In genomic region chr2:231457101-231457500, GRCh38 we compare ENCODE assay signal across 22 cellular contexts. TPM values are rescaled to one million over a fixed set of nuclear protein-coding genes. Genes with fewer than 3 reads are reported as not detected.
A peak's percentile ranks its signal among the peaks of the same experiment; 100 is the strongest.
DNase-seq lines count a peak whose midpoint lies in the region; ATAC-seq and TF ChIP-seq lines count a peak whose summit lies in the region.
"Had no signal": no experiment of that assay in that cellular context is flagged by ENCODE, and none has a peak within 500 bp of the region (broad histone marks: within the 10 kb centered on the region; RNA-seq: fewer than 3 reads in every experiment).

No MANE protein-coding gene starts in this region.

- H3K36me3 ChIP-seq in GM23338 (ENCODE audit: insufficient read depth): peaks cover 79% of the 10 kb centered on the region
- peaks cover 56% of the 10 kb centered on the region in 2 donors for H3K36me3 ChIP-seq in lung (ENCODE audit: control insufficient read depth in 2 of 2, insufficient read depth in 2 of 2, low read length in 2 of 2)
- H3K36me3 ChIP-seq in prostate gland: peaks cover 39 to 61% of the 10 kb centered on the region in 2 donors

- H3K4me1 Mint-ChIP-seq in activated CD4-positive, alpha-beta T cell treated with anti-CD3 and anti-CD28 coated beads for 36 hours: peaks cover 55% of the 10 kb centered on the region
- peaks cover 60% of the 10 kb centered on the region for H3K4me1 Mint-ChIP-seq in GM23338
- peaks cover 56% of the 10 kb centered on the region for H3K4me1 Mint-ChIP-seq in activated naive CD8-positive, alpha-beta T cell treated with anti-CD3 and anti-CD28 coated beads, Interleukin-2, amount 50 U/mL, for 24 hours
- H3K4me1 Mint-ChIP-seq in naive thymus-derived CD8-positive, alpha-beta T cell: peaks cover 25 to 53% (median 39%) of the 10 kb centered on the region in 4 donors

- H2AFZ ChIP-seq in GM23338: no peak overlapping the region

- intact Hi-C loops in activated CD4-positive, alpha-beta T cell treated with anti-CD3 and anti-CD28 coated beads for 36 hours (cut with DNase I, micrococcal nuclease): no loop called here
- intact Hi-C loops in prostate gland (cut with DNase I): no loop called here

- H3K27ac Mint-ChIP-seq in activated CD4-positive, alpha-beta T cell treated with anti-CD3 and anti-CD28 coated beads for 36 hours: peak overlapping the region; percentile 55
- no peak overlapping the region for H3K27ac Mint-ChIP-seq in GM23338
- H3K27ac Mint-ChIP-seq in activated naive CD8-positive, alpha-beta T cell treated with anti-CD3 and anti-CD28 coated beads, Interleukin-2, amount 50 U/mL, for 24 hours: peak overlapping the region; percentile 31
- H3K27ac Mint-ChIP-seq in naive thymus-derived CD8-positive, alpha-beta T cell: peak overlapping the region in 1 of 10 donors; percentile 19

- WGBS in lung, 2 donors: 48 to 51% methylated on average over 4 of the region's 4 CpGs
- 66% methylated on average over 4 of the region's 4 CpGs for WGBS in prostate gland

- POLR2A ChIA-PET in activated CD4-positive, alpha-beta T cell treated with anti-CD3 and anti-CD28 coated beads for 36 hours (lab: Charles Lee): interaction anchor here (0.7 to 1.1 kb wide), 2 partner anchors 10 to 93 kb away, joined by 3 to 5 read pairs; no protein-coding TSS in a partner anchor
- POLR2A ChIA-PET in naive thymus-derived CD8-positive, alpha-beta T cell (lab: Charles Lee): no interaction called here

- peaks cover 71% of the 10 kb centered on the region for H4K20me1 ChIP-seq in GM23338 (replicated peaks; ENCODE audit: insufficient read depth)

- peaks cover 55% of the 10 kb centered on the region for H3K79me2 ChIP-seq in GM23338 (replicated peaks; ENCODE audit: insufficient read depth)

- no peak overlapping the region for H3K4me3 Mint-ChIP-seq in activated CD4-positive, alpha-beta T cell treated with anti-CD3 and anti-CD28 coated beads for 36 hours
- H3K4me3 Mint-ChIP-seq in GM23338: no peak overlapping the region
- H3K4me3 Mint-ChIP-seq in activated naive CD8-positive, alpha-beta T cell treated with anti-CD3 and anti-CD28 coated beads, Interleukin-2, amount 50 U/mL, for 24 hours: no peak overlapping the region
- no peak overlapping the region for H3K4me3 Mint-ChIP-seq in naive thymus-derived CD8-positive, alpha-beta T cell
- H3K4me3 Mint-ChIP-seq: activated CD4-positive, alpha-beta memory T cell treated with anti-CD3 and anti-CD28 coated beads for 36 hours had no signal

- no peaks in the 10 kb centered on the region for H3K9me2 ChIP-seq in GM23338 (ENCODE audit: insufficient read depth)
- H3K9me2 ChIP-seq: SK-N-SH had no signal

- DNase-seq in activated CD4-positive, alpha-beta T cell treated with anti-CD3 and anti-CD28 coated beads for 36 hours: no peak
- no peak for DNase-seq in activated CD4-positive, alpha-beta T cell treated with anti-CD3 and anti-CD28 coated beads, Interleukin-2, amount 50 U/mL, for 4 hours
- DNase-seq in GM23338 (ENCODE audit: low spot score) (no peak), lung (ENCODE audit: low spot score) (no peak), prostate gland (ENCODE audit: low spot score) (no peak)
- no peak for DNase-seq in activated naive CD8-positive, alpha-beta T cell treated with anti-CD3 and anti-CD28 coated beads, Interleukin-2, amount 50 U/mL, for 24 hours
- no peak for DNase-seq in naive thymus-derived CD8-positive, alpha-beta T cell
- DNase-seq: activated CD4-positive, alpha-beta memory T cell treated with anti-CD3 and anti-CD28 coated beads for 36 hours; activated naive CD4-positive, alpha-beta T cell; BE2C; cerebellar nuclear complex; COR-L47; DND-41; NCI-H146; NCI-H524; NK-92 treated with Interleukin-12 subunit alpha and Interleukin-12 subunit beta, amount 100 ng/mL, for 24 hours; occipital lobe; SK-N-SH; stimulated activated CD4-positive, alpha-beta T cell treated with anti-CD3 and anti-CD28 coated beads, Interleukin-4, amount 100 ng/mL, for 24 hours; stomach had no signal

- TF ChIP-seq CTCF in GM23338 (conservative IDR thresholded peaks at IDR 0.05; ENCODE audit: low read depth in 2 of 2) (no peak), lung (IDR thresholded peaks at IDR 0.05; ENCODE audit: control extremely low read depth, extremely low read depth) (no peak), prostate gland (IDR thresholded peaks at IDR 0.05) (no peak)

- no peaks in the 10 kb centered on the region for H3K27me3 ChIP-seq in GM23338 (ENCODE audit: insufficient read depth)
- no peaks in the 10 kb centered on the region for H3K27me3 ChIP-seq in lung (ENCODE audit: control insufficient read depth, insufficient read depth)
- no peaks in the 10 kb centered on the region for H3K27me3 ChIP-seq in prostate gland (replicated peaks; ENCODE audit: insufficient read depth)
- H3K27me3 ChIP-seq: BE2C, stomach, tibial nerve had no signal

- H3K9me3 ChIP-seq in lung (ENCODE audit: control insufficient read depth in 2 of 2, insufficient read depth in 1 of 2, low read length in 1 of 2) (no peaks in the 10 kb centered on the region), prostate gland (no peaks in the 10 kb centered on the region)
- H3K9me3 ChIP-seq: BE2C, SK-N-SH, stomach, tibial nerve had no signal

- peaks cover 97% of the 10 kb centered on the region for H3F3A ChIP-seq in GM23338 (replicated peaks; ENCODE audit: low read depth)

- peaks cover 17% of the 10 kb centered on the region for H3K4me1 ChIP-seq in GM23338 (ENCODE audit: insufficient read depth)
- H3K4me1 ChIP-seq in lung (ENCODE audit: control insufficient read depth in 2 of 2, insufficient read depth in 2 of 2, low read length in 2 of 2): peaks cover 0 to 5% of the 10 kb centered on the region in 2 donors
- H3K4me1 ChIP-seq in prostate gland (replicated peaks): peaks cover under 1% of the 10 kb centered on the region

- ATAC-seq in activated CD4-positive, alpha-beta T cell treated with anti-CD3 and anti-CD28 coated beads for 36 hours: no peak
- ATAC-seq in GM23338 (no peak), lung (ENCODE audit: insufficient read depth, low FRiP score) (peak; percentile 10), HG03135 (IDR thresholded peaks at IDR 0.05; ENCODE audit: unreplicated experiment) (no peak)
- ATAC-seq in activated naive CD8-positive, alpha-beta T cell treated with anti-CD3 and anti-CD28 coated beads, Interleukin-2, amount 50 U/mL, for 24 hours: no peak
- ATAC-seq in naive thymus-derived CD8-positive, alpha-beta T cell: no peak

- no peaks in the 10 kb centered on the region for H3K27me3 Mint-ChIP-seq in activated CD4-positive, alpha-beta T cell treated with anti-CD3 and anti-CD28 coated beads for 36 hours
- H3K27me3 Mint-ChIP-seq in GM23338 (ENCODE audit: insufficient read depth, low read depth, poor library complexity): peaks cover 35% of the 10 kb centered on the region
- H3K27me3 Mint-ChIP-seq in activated naive CD8-positive, alpha-beta T cell treated with anti-CD3 and anti-CD28 coated beads, Interleukin-2, amount 50 U/mL, for 24 hours: no peaks in the 10 kb centered on the region
- H3K27me3 Mint-ChIP-seq in naive thymus-derived CD8-positive, alpha-beta T cell: no peaks in the 10 kb centered on the region
- H3K27me3 Mint-ChIP-seq: activated CD4-positive, alpha-beta memory T cell treated with anti-CD3 and anti-CD28 coated beads for 36 hours had no signal

- H3K9me3 Mint-ChIP-seq in activated CD4-positive, alpha-beta T cell treated with anti-CD3 and anti-CD28 coated beads for 36 hours (ENCODE audit: low read depth): no peaks in the 10 kb centered on the region
- 0 out of 3 replicates have a peak, but pooled peaks cover 4% of the 10 kb centered on the region for H3K9me3 Mint-ChIP-seq in GM23338
- no peaks in the 10 kb centered on the region for H3K9me3 Mint-ChIP-seq in activated naive CD8-positive, alpha-beta T cell treated with anti-CD3 and anti-CD28 coated beads, Interleukin-2, amount 50 U/mL, for 24 hours
- H3K9me3 Mint-ChIP-seq in naive thymus-derived CD8-positive, alpha-beta T cell: no peaks in the 10 kb centered on the region
- H3K9me3 Mint-ChIP-seq: activated CD4-positive, alpha-beta memory T cell treated with anti-CD3 and anti-CD28 coated beads for 36 hours had no signal

- no peak for TF ChIP-seq POLR2A in prostate gland (IDR thresholded peaks at IDR 0.05)

- no peak overlapping the region for H3K4me2 ChIP-seq in GM23338
- H3K4me2 ChIP-seq: SK-N-SH had no signal

- H3K36me3 Mint-ChIP-seq in activated CD4-positive, alpha-beta T cell treated with anti-CD3 and anti-CD28 coated beads for 36 hours (ENCODE audit: low read depth): peaks cover 84% of the 10 kb centered on the region
- peaks cover 100% of the 10 kb centered on the region for H3K36me3 Mint-ChIP-seq in GM23338 (ENCODE audit: low read depth)
- peaks cover 92% of the 10 kb centered on the region for H3K36me3 Mint-ChIP-seq in activated naive CD8-positive, alpha-beta T cell treated with anti-CD3 and anti-CD28 coated beads, Interleukin-2, amount 50 U/mL, for 24 hours (ENCODE audit: low read depth)
- peaks cover 21 to 94% (median 29%) of the 10 kb centered on the region in 3 donors for H3K36me3 Mint-ChIP-seq in naive thymus-derived CD8-positive, alpha-beta T cell

- H3K4me3 ChIP-seq in GM23338 (no peak overlapping the region), lung (no peak overlapping the region), prostate gland (no peak overlapping the region)
- H3K4me3 ChIP-seq: stomach, tibial nerve had no signal

- CTCF ChIA-PET in activated CD4-positive, alpha-beta T cell treated with anti-CD3 and anti-CD28 coated beads for 36 hours (lab: Charles Lee): interaction anchor here (1.2 to 1.6 kb wide), 2 partner anchors 11 to 343 kb away, joined by 3 read pairs; no protein-coding TSS in a partner anchor

- H3K27ac ChIP-seq in GM23338 (ENCODE audit: low read depth) (peak overlapping the region; percentile 91), lung (ENCODE audit: low read depth in 1 of 2, low read length in 1 of 2) (no peak overlapping the region), prostate gland (no peak overlapping the region)
- H3K27ac ChIP-seq: stomach, tibial nerve had no signal

TF ChIP-seq in GM23338, 12 proteins besides CTCF, POLR2A, EP300 and RAD21 (continues in another document):
- TF ChIP-seq EZH2 (IDR thresholded peaks at IDR 0.05; ENCODE audit: low read depth, unreplicated experiment): no peak

RNA-seq across cellular contexts. Expression of gene NCL, which starts 7.2 kb away (rescaled TPM):
- 1,000 to 10,000 TPM; 1,311 to 1,332 TPM for total RNA-seq in activated CD4-positive, alpha-beta T cell treated with anti-CD3 and anti-CD28 coated beads for 36 hours
- 439 and 678 TPM in 2 replicates for total RNA-seq in GM23338 (2014; rRNA removed; shearing (Covaris generic))
- polyA plus RNA-seq in GM23338 (2016; fragmentation: Nextera tagmentation; extraction: Ambion mirVana) (2,192 and 2,269 TPM in 2 replicates), lung (100 to 1,000 TPM; 144 to 341 TPM)
- total RNA-seq in lung (100 to 1,000 TPM; 321 to 373 TPM), prostate gland (100 to 1,000 TPM in 1 of 2 donors, 10 to 100 TPM in 1; 92.0 to 160 TPM)
- 100 to 1,000 TPM; 446 to 467 TPM for total RNA-seq in naive thymus-derived CD8-positive, alpha-beta T cell
- 100 to 1,000 TPM; 370 to 590 (median 468) TPM for polyA plus RNA-seq in naive thymus-derived CD8-positive, alpha-beta T cell
